ENCODE assay signal across 8 cellular contexts in genomic region chr17:75046583-75047289, GRCh38. TPM values are rescaled to one million over a fixed set of nuclear protein-coding genes. Genes with fewer than 3 reads are reported as not detected.
DNase-seq lines count a peak whose midpoint lies in the region; ATAC-seq, FAIRE-seq and TF ChIP-seq lines count a peak whose summit lies in the region.

Gene ATP5PD (minus strand): TSS chr17:75046969. CDS start chr17:75042650, 4,319 bp downstream.
Gene KCTD2 (plus strand): TSS chr17:75047225. CDS start chr17:75047251, 26 bp downstream.

- peak within 1 kb of the TSS; percentile 92 for H3K4me3 ChIP-seq in WI38 (ENCODE audit: low read depth, low read length)
- H3K4me3 ChIP-seq in bronchial epithelial cell (ENCODE audit: low read depth, low read length): peak within 1 kb of the TSS; percentile 99
- H3K4me3 ChIP-seq in smooth muscle cell: peak within 1 kb of the TSS; percentile 90

- H3K4me1 ChIP-seq in smooth muscle cell (ENCODE audit: low read depth): peaks cover 14% of the 10 kb centered on the region

- peak within 1 kb of the TSS; percentile 81 for H2AFZ ChIP-seq in smooth muscle cell (ENCODE audit: low read depth)

- peak; percentile 96 for ATAC-seq in GM18873 (IDR thresholded peaks at IDR 0.05; ENCODE audit: low FRiP score, unreplicated experiment)
- ATAC-seq in HG03139 (IDR thresholded peaks at IDR 0.05; ENCODE audit: unreplicated experiment): peak; percentile 91

- H3K36me3 ChIP-seq in bronchial epithelial cell (ENCODE audit: control insufficient read depth, insufficient read depth, low read length) (peaks cover 2% of the 10 kb centered on the region), smooth muscle cell (ENCODE audit: low read depth) (peaks cover 5% of the 10 kb centered on the region)

- peak within 1 kb of the TSS; percentile 98 for H3K4me2 ChIP-seq in smooth muscle cell

- peak within 1 kb of the TSS; percentile 86 for H3K9ac ChIP-seq in smooth muscle cell (ENCODE audit: low read depth)

- 2% methylated on average over 35 of the region's 60 CpGs for WGBS in smooth muscle cell (ENCODE audit: low lambda C conversion rate)

- TF ChIP-seq CTCF in WI38 (IDR thresholded peaks at IDR 0.05; ENCODE audit: low read depth, low read length): no peak
- no peak for TF ChIP-seq CTCF in bronchial epithelial cell (IDR thresholded peaks at IDR 0.05; ENCODE audit: insufficient read depth, low read length, severe bottlenecking)
- TF ChIP-seq CTCF in smooth muscle cell (IDR thresholded peaks at IDR 0.05; ENCODE audit: borderline replicate concordance, insufficient read depth, poor library complexity, severe bottlenecking): no peak

- DNase-seq in ACHN (peak; percentile 98), NCI-H2227 (lab: John Stamatoyannopoulos, UW; ENCODE audit: unreplicated experiment) (peak; percentile 97), bronchial epithelial cell (ENCODE audit: low read depth) (peak; percentile 93), iPS-NIHi7 (ENCODE audit: extremely low spot score) (peak; percentile 96), smooth muscle cell (lab: John Stamatoyannopoulos, UW; ENCODE audit: unreplicated experiment) (peak; percentile 78)

- no peaks in the 10 kb centered on the region for H3K9me3 ChIP-seq in smooth muscle cell (replicated peaks; ENCODE audit: low read depth)

- H4K20me1 ChIP-seq in smooth muscle cell (ENCODE audit: low read depth): peaks cover 10% of the 10 kb centered on the region

- in situ Hi-C loops in ACHN (cut with HindIII; ENCODE audit: low pct_ligation_motif_present, low pct_unique_long_range_greater_than_20kb, low sequenced_read_pairs): no loop called here

- no peak for FAIRE-seq in bronchial epithelial cell (lab: Jason Lieb, UNC)

- peak within 1 kb of the TSS; percentile 89 for H3K27ac ChIP-seq in smooth muscle cell (ENCODE audit: low read depth)

- no peaks in the 10 kb centered on the region for H3F3A ChIP-seq in smooth muscle cell (ENCODE audit: low read depth)

- peaks cover 22% of the 10 kb centered on the region for H3K79me2 ChIP-seq in smooth muscle cell (ENCODE audit: low read depth)

- H3K27me3 ChIP-seq in bronchial epithelial cell (ENCODE audit: control insufficient read depth, insufficient read depth, low read length) (no peaks in the 10 kb centered on the region), smooth muscle cell (ENCODE audit: low read depth) (no peaks in the 10 kb centered on the region)

RNA-seq across cellular contexts. Expression of gene ATP5PD, which starts in this region (rescaled TPM):
- total RNA-seq in bronchial epithelial cell: 239 and 277 TPM in 2 replicates
- total RNA-seq in smooth muscle cell: 233 and 309 TPM in 2 replicates
- 318 and 321 TPM in 2 replicates for polyA plus RNA-seq in smooth muscle cell

RNA-seq across cellular contexts. Expression of gene KCTD2, which starts in this region (rescaled TPM):
- total RNA-seq in bronchial epithelial cell (5.0 and 7.8 TPM in 2 replicates), smooth muscle cell (18.2 and 27.3 TPM in 2 replicates)
- polyA plus RNA-seq in smooth muscle cell: 11.1 and 12.7 TPM in 2 replicates

Comparison
In these comparisons a context has a peak if more than half of its experiments do, and no peak if none do; other contexts are left out.
1. Peak in every context shown above with its lines: DNase-seq, ATAC-seq, H3K4me3 ChIP-seq and H3K27ac ChIP-seq.